ENCODE assay signal across 1 cellular context in the genomic region with DNA sequence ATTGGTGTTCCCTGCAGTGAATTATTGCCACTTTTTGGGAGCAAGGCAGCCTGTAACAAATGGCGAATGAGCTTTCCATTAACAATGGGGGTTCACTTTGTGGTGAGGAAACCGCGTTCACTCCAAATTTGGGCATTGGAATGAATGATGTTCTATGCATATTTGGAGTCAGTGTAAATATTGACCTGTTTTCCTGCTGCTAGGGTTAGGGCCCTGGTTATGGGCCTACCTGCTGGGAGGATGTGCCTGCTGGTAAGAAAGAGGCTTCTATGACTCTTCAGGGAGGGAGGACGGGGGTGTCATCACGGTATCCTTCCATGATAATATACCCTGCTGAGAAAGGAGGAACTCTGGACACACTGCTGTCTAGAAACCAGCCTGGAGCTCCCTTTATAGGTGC.
A peak's percentile ranks its signal among the peaks of the same experiment; 100 is the strongest.
TF ChIP-seq lines count a peak whose summit lies in the region.

No MANE protein-coding gene starts in this region.

TF ChIP-seq in HepG2, 621 proteins besides CTCF, POLR2A, EP300 and RAD21 (continues in another document):
- TF ChIP-seq DDIT3 (CRISPR knock-in tag; IDR thresholded peaks at IDR 0.05) (no peak), ZNF460 (CRISPR knock-in tag; IDR thresholded peaks at IDR 0.05; ENCODE audit: borderline replicate concordance) (no peak), TCF7L2 (IDR thresholded peaks at IDR 0.05; ENCODE audit: low read depth, low read length) (no peak), ZBTB46 (CRISPR knock-in tag; IDR thresholded peaks at IDR 0.05; ENCODE audit: borderline replicate concordance) (no peak), ELF3 (CRISPR knock-in tag; IDR thresholded peaks at IDR 0.05) (peak; percentile 43; the same call in 1 of the 2 replicates), ZMYM2 (CRISPR knock-in tag; IDR thresholded peaks at IDR 0.05) (no peak), NR2F6 (IDR thresholded peaks at IDR 0.05) (no peak), NR2F6 (CRISPR knock-in tag; IDR thresholded peaks at IDR 0.05) (peak; percentile 33; the same call in 1 of the 2 replicates), MIXL1 (CRISPR knock-in tag; IDR thresholded peaks at IDR 0.05) (no peak), CENPBD1 (CRISPR knock-in tag; IDR thresholded peaks at IDR 0.05; ENCODE audit: borderline replicate concordance, low read depth) (no peak), RFX1 (IDR thresholded peaks at IDR 0.05) (no peak), ZFX (CRISPR knock-in tag; IDR thresholded peaks at IDR 0.05; ENCODE audit: low read depth) (peak; percentile 55; the same call in 1 of the 2 replicates), AKAP8 (CRISPR knock-in tag; IDR thresholded peaks at IDR 0.05) (no peak), SRF (IDR thresholded peaks at IDR 0.05; ENCODE audit: low read depth, low read length) (peak; percentile 98), FOXA1 (IDR thresholded peaks at IDR 0.05) (no peak), FOXA1 (CRISPR knock-in tag; IDR thresholded peaks at IDR 0.05) (peak; percentile 78), ELF4 (CRISPR knock-in tag; IDR thresholded peaks at IDR 0.05; ENCODE audit: borderline replicate concordance) (no peak), FOSL2 (CRISPR knock-in tag; IDR thresholded peaks at IDR 0.05) (0 out of 2 replicates have a peak, but pooled peaks have one; percentile 17), ZBTB2 (CRISPR knock-in tag; IDR thresholded peaks at IDR 0.05; ENCODE audit: low read depth) (no peak), MEF2D (CRISPR knock-in tag; IDR thresholded peaks at IDR 0.05) (no peak), ZNF605 (CRISPR knock-in tag; IDR thresholded peaks at IDR 0.05) (peak; percentile 55; the same call in 1 of the 2 replicates), ZNF546 (CRISPR knock-in tag; conservative IDR thresholded peaks at IDR 0.05) (no peak), ZNF24 (IDR thresholded peaks at IDR 0.05) (peak; percentile 90), ATF2 (CRISPR knock-in tag; IDR thresholded peaks at IDR 0.05) (0 out of 2 replicates have a peak, but pooled peaks have one; percentile 17), MED1 (CRISPR knock-in tag; IDR thresholded peaks at IDR 0.05) (peak; percentile 16; the same call in 1 of the 2 replicates), ZNF10 (CRISPR knock-in tag; IDR thresholded peaks at IDR 0.05; ENCODE audit: borderline replicate concordance, low read depth) (no peak), ZNF281 (CRISPR knock-in tag; IDR thresholded peaks at IDR 0.05; ENCODE audit: borderline replicate concordance) (peak; percentile 22; the same call in 1 of the 2 replicates), CBFB (CRISPR knock-in tag; IDR thresholded peaks at IDR 0.05) (no peak), ZNF850 (CRISPR knock-in tag; conservative IDR thresholded peaks at IDR 0.05) (no peak), PAXIP1 (CRISPR knock-in tag; conservative IDR thresholded peaks at IDR 0.05) (0 out of 2 replicates have a peak, but pooled peaks have one; percentile 15), RAD51 (IDR thresholded peaks at IDR 0.05; ENCODE audit: borderline replicate concordance) (no peak), ZNF331 (CRISPR knock-in tag; IDR thresholded peaks at IDR 0.05) (peak; percentile 40; the same call in 1 of the 2 replicates), RFX3 (CRISPR knock-in tag; IDR thresholded peaks at IDR 0.05) (no peak), ATF7-NPFF (CRISPR knock-in tag; IDR thresholded peaks at IDR 0.05; ENCODE audit: low read depth) (no peak), ZNF615 (CRISPR knock-in tag; IDR thresholded peaks at IDR 0.05; ENCODE audit: borderline replicate concordance) (no peak), SALL1 (CRISPR knock-in tag; IDR thresholded peaks at IDR 0.05) (0 out of 2 replicates have a peak, but pooled peaks have one; percentile 16), ZFP62 (CRISPR knock-in tag; IDR thresholded peaks at IDR 0.05) (no peak), SOX5 (CRISPR knock-in tag; IDR thresholded peaks at IDR 0.05; ENCODE audit: borderline replicate concordance) (peak; percentile 63; the same call in 1 of the 2 replicates), PRMT3 (CRISPR knock-in tag; IDR thresholded peaks at IDR 0.05; ENCODE audit: borderline replicate concordance, low read depth) (no peak)
- TF ChIP-seq, protein P1, sequence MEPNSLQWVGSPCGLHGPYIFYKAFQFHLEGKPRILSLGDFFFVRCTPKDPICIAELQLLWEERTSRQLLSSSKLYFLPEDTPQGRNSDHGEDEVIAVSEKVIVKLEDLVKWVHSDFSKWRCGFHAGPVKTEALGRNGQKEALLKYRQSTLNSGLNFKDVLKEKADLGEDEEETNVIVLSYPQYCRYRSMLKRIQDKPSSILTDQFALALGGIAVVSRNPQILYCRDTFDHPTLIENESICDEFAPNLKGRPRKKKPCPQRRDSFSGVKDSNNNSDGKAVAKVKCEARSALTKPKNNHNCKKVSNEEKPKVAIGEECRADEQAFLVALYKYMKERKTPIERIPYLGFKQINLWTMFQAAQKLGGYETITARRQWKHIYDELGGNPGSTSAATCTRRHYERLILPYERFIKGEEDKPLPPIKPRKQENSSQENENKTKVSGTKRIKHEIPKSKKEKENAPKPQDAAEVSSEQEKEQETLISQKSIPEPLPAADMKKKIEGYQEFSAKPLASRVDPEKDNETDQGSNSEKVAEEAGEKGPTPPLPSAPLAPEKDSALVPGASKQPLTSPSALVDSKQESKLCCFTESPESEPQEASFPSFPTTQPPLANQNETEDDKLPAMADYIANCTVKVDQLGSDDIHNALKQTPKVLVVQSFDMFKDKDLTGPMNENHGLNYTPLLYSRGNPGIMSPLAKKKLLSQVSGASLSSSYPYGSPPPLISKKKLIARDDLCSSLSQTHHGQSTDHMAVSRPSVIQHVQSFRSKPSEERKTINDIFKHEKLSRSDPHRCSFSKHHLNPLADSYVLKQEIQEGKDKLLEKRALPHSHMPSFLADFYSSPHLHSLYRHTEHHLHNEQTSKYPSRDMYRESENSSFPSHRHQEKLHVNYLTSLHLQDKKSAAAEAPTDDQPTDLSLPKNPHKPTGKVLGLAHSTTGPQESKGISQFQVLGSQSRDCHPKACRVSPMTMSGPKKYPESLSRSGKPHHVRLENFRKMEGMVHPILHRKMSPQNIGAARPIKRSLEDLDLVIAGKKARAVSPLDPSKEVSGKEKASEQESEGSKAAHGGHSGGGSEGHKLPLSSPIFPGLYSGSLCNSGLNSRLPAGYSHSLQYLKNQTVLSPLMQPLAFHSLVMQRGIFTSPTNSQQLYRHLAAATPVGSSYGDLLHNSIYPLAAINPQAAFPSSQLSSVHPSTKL (CRISPR knock-in tag; IDR thresholded peaks at IDR 0.05), result peak; percentile 39; the same call in 1 of the 2 replicates
- TF ChIP-seq, protein P2, sequence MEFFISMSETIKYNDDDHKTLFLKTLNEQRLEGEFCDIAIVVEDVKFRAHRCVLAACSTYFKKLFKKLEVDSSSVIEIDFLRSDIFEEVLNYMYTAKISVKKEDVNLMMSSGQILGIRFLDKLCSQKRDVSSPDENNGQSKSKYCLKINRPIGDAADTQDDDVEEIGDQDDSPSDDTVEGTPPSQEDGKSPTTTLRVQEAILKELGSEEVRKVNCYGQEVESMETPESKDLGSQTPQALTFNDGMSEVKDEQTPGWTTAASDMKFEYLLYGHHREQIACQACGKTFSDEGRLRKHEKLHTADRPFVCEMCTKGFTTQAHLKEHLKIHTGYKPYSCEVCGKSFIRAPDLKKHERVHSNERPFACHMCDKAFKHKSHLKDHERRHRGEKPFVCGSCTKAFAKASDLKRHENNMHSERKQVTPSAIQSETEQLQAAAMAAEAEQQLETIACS (CRISPR knock-in tag; IDR thresholded peaks at IDR 0.05), result no peak
- TF ChIP-seq, protein P3, sequence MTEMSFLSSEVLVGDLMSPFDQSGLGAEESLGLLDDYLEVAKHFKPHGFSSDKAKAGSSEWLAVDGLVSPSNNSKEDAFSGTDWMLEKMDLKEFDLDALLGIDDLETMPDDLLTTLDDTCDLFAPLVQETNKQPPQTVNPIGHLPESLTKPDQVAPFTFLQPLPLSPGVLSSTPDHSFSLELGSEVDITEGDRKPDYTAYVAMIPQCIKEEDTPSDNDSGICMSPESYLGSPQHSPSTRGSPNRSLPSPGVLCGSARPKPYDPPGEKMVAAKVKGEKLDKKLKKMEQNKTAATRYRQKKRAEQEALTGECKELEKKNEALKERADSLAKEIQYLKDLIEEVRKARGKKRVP (CRISPR knock-in tag; IDR thresholded peaks at IDR 0.05), result no peak
